Comparison of ENCODE assay signal across 1 cellular context in genomic region chr10:77432398-77432797, GRCh38.
TF ChIP-seq lines count a peak whose summit lies in the region.

No MANE protein-coding gene starts in this region.

TF ChIP-seq in IMR-90, 13 proteins besides CTCF, POLR2A, EP300 and RAD21 (continued from another document):
- TF ChIP-seq USF2 (IDR thresholded peaks at IDR 0.05; ENCODE audit: low read depth, low read length) (no peak), RCOR1 (IDR thresholded peaks at IDR 0.05; ENCODE audit: insufficient replicate concordance, low read length) (no peak), SMC3 (IDR thresholded peaks at IDR 0.05; ENCODE audit: low read depth, low read length) (no peak), RFX5 (IDR thresholded peaks at IDR 0.05; ENCODE audit: low read depth, low read length) (no peak), FOS (IDR thresholded peaks at IDR 0.05; ENCODE audit: low read depth, low read length) (no peak), CHD1 (IDR thresholded peaks at IDR 0.05; ENCODE audit: low read depth, low read length) (no peak)
